In the genomic region with DNA sequence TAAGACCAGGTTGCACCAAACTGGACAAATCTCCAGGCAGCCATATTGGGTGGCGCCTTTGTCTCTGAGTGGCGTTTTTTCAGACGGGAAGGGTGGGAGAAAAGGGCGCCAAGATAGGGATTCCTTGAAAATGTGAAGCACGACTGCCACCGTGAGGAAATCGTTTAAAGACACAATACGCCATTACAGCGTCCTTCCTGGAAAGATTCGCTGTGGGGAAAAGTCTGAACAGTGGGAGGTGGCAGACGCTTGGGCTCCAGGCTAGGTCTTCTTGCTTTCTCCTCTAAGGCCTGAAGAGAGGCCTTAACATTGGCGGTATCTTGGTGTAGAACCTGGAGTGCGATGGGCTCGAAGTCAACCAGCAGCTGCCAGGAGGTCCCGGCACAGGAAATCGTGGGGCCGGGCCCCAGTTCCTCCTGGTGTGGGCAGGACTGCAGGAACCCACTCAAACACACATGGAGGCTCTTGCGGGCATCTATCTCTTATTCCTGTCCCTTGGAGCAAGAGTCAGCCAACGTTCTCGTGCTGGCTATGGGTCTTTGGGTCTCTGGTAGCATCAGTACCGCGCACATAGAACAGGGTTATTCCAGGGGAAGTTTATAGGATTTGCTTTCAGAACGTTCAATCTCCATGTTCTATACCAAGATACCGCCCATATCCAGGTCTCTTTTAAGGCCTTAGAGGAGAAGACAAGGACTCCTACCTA, we compare ENCODE assay signal across 8 cellular contexts.
DNase-seq lines count a peak whose midpoint lies in the region; ATAC-seq and TF ChIP-seq lines count a peak whose summit lies in the region.

No MANE protein-coding gene starts in this region.

- no peaks in the 10 kb centered on the region for H3K36me3 Mint-ChIP-seq in IgD-negative memory B cell
- peaks cover 26% of the 10 kb centered on the region for H3K36me3 Mint-ChIP-seq in activated naive CD4-positive, alpha-beta T cell treated with anti-CD3 and anti-CD28 coated beads for 36 hours (ENCODE audit: low read depth)

- H3K27me3 Mint-ChIP-seq in IgD-negative memory B cell, result no peaks in the 10 kb centered on the region
- no peaks in the 10 kb centered on the region for H3K27me3 Mint-ChIP-seq in activated naive CD4-positive, alpha-beta T cell treated with anti-CD3 and anti-CD28 coated beads for 36 hours (ENCODE audit: low read depth)

- peak; percentile 27 to 43 for TF ChIP-seq CTCF in mammary epithelial cell (conservative IDR thresholded peaks at IDR 0.05 in 1 of 2, IDR thresholded peaks at IDR 0.05 in 1 of 2; ENCODE audit: extremely low read depth in 1 of 2, insufficient read depth in 1 of 2, low read depth in 1 of 2, low read length in 2 of 2)

- no peak overlapping the region for H3K27ac ChIP-seq in mammary epithelial cell (ENCODE audit: insufficient read depth, low read depth, low read length)

- H4K20me1 ChIP-seq in mammary epithelial cell (ENCODE audit: insufficient read depth, low read length), result no peaks in the 10 kb centered on the region

- H3K79me2 ChIP-seq in mammary epithelial cell (ENCODE audit: insufficient read depth, low read length), result no peaks in the 10 kb centered on the region

- peak overlapping the region; percentile 40 to 54 (median 41) for H3K4me3 ChIP-seq in mammary epithelial cell (replicated peaks in 1 of 3; ENCODE audit: insufficient read depth in 1 of 3, low read depth in 2 of 3, low read length in 3 of 3)

- ATAC-seq in GM18858 (IDR thresholded peaks at IDR 0.05; ENCODE audit: unreplicated experiment) (peak; percentile 39), sciatic nerve (peak; percentile 95)

- H3K4me2 ChIP-seq in mammary epithelial cell (ENCODE audit: insufficient read depth, low read depth, low read length), result peak overlapping the region; percentile 80

- intact Hi-C loops in mammary epithelial cell (cut with micrococcal nuclease), result loop anchor here (1.0 to 2.0 kb wide), 8 partner anchors 23 to 70 kb away; no protein-coding TSS in a partner anchor
- intact Hi-C loops in sciatic nerve (cut with DNase I), result no loop called here
- intact Hi-C loops in activated naive CD4-positive, alpha-beta T cell treated with anti-CD3 and anti-CD28 coated beads for 36 hours (cut with micrococcal nuclease), result no loop called here

- no peaks in the 10 kb centered on the region for H3K9me3 ChIP-seq in mammary epithelial cell (replicated peaks; ENCODE audit: insufficient read depth, low read length)

- H3K36me3 ChIP-seq in mammary epithelial cell (ENCODE audit: insufficient read depth, low read length), result no peaks in the 10 kb centered on the region

- H3K4me1 ChIP-seq in mammary epithelial cell (ENCODE audit: insufficient read depth, low read length), result no peaks in the 10 kb centered on the region

- no peaks in the 10 kb centered on the region for H3K27me3 ChIP-seq in mammary epithelial cell (ENCODE audit: insufficient read depth, low read length)

- H3K27ac Mint-ChIP-seq in IgD-negative memory B cell, result peak overlapping the region; percentile 85 to 94 (median 94)
- no peak overlapping the region for H3K27ac Mint-ChIP-seq in activated naive CD4-positive, alpha-beta T cell treated with anti-CD3 and anti-CD28 coated beads for 36 hours

- H3K9me3 Mint-ChIP-seq in IgD-negative memory B cell, result no peaks in the 10 kb centered on the region
- H3K9me3 Mint-ChIP-seq in activated naive CD4-positive, alpha-beta T cell treated with anti-CD3 and anti-CD28 coated beads for 36 hours, result no peaks in the 10 kb centered on the region

- CTCF ChIA-PET in mammary epithelial cell (lab: Charles Lee; ENCODE audit: low non-redundant PET), result no interaction called here
- CTCF ChIA-PET in activated naive CD4-positive, alpha-beta T cell treated with anti-CD3 and anti-CD28 coated beads for 36 hours (lab: Charles Lee), result no interaction called here

- WGBS in mammary epithelial cell (ENCODE audit: low coverage, missing lambda C conversion rate), result 40% methylated on average over 18 of the region's 24 CpGs

- peaks cover 1 to 3% (median 3%) of the 10 kb centered on the region in 3 donors for H3K4me1 Mint-ChIP-seq in IgD-negative memory B cell
- H3K4me1 Mint-ChIP-seq in activated naive CD4-positive, alpha-beta T cell treated with anti-CD3 and anti-CD28 coated beads for 36 hours (ENCODE audit: low read depth), result no peaks in the 10 kb centered on the region

- no TSS peak for BruUV-seq in mammary epithelial cell (replicated peaks; lab: Mats Ljungman, UMichigan)

- dilution Hi-C loops in mammary epithelial cell (cut with HindIII; ENCODE audit: low sequenced_read_pairs), result no loop called here

- DNase-seq in mammary epithelial cell (peak; percentile 77), sciatic nerve (ENCODE audit: low spot score) (peak; percentile 92), T1000 (lab: John Stamatoyannopoulos, UW) (no peak), NCI-H2196 (lab: John Stamatoyannopoulos, UW; ENCODE audit: unreplicated experiment) (no peak), medulla oblongata (ENCODE audit: extremely low spot score) (no peak)
- no peak for DNase-seq in activated naive CD4-positive, alpha-beta T cell treated with anti-CD3 and anti-CD28 coated beads for 36 hours

- H2AFZ ChIP-seq in mammary epithelial cell (ENCODE audit: low read depth, low read length), result peak overlapping the region; percentile 91

- H3K9ac ChIP-seq in mammary epithelial cell (ENCODE audit: insufficient read depth, low read length), result peak overlapping the region; percentile 42

- in situ Hi-C loops in mammary epithelial cell (cut with MboI; ENCODE audit: low sequenced_read_pairs in 2 of 2), result no loop called here

- H3K4me3 Mint-ChIP-seq in IgD-negative memory B cell, result peak overlapping the region; percentile 85 to 98 (median 91)
- no peak overlapping the region for H3K4me3 Mint-ChIP-seq in activated naive CD4-positive, alpha-beta T cell treated with anti-CD3 and anti-CD28 coated beads for 36 hours

Comparison
In these comparisons a context has a peak if more than half of its experiments do, and no peak if none do; other contexts are left out.
1. DNase-seq: peak in mammary epithelial cell (single experiment) and sciatic nerve (single experiment); none in T1000 (single experiment), activated naive CD4-positive, alpha-beta T cell treated with anti-CD3 and anti-CD28 coated beads for 36 hours (single experiment), NCI-H2196 (single experiment) and medulla oblongata (single experiment).